29 cellular contexts compared by ENCODE assay signal in the genomic region with DNA sequence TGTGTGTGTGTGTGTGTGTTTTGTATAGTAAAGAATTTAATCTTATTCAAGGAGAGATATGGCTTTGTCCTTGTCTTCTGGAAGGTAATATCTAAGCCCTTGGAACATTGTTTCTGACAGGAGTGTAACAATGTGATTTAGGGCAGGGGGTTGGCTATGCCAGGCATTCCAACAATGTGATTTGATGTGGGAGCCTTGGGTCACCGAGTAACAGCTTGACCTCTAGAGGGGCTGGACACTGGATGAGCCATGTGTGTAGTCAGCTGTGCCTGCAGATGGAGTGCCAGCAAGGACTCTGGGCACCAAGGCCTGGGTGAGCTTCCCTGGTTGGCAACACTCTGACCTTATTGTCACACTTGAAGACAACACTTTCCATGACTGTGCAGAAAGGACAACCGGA.
"Had no signal": no experiment of that assay in that cellular context is flagged by ENCODE, and none has a peak within 500 bp of the region (broad histone marks: within the 10 kb centered on the region; RNA-seq: fewer than 3 reads in every experiment).

No MANE protein-coding gene starts in this region.

- H3K4me3 Mint-ChIP-seq: dendritic cell treated with granulocyte-macrophage colony-stimulating factor and Interleukin-4, amounts not matched to agents 40 ng/mL and 50 ng/mL, for 4 days; endodermal cell; memory B cell; mesothelial cell of epicardium; naive thymus-derived CD4-positive, alpha-beta T cell; nephron; stimulated activated effector memory CD8-positive, alpha-beta T cell treated with anti-CD3 and anti-CD28 coated beads, Interleukin-12 subunit alpha, Interleukin-12 subunit beta, amount 100 ng/mL, for 72 hours; type B pancreatic cell had no signal

- H3K4me3 ChIP-seq: gastrocnemius medialis, lower lobe of right lung, mucosa of descending colon, pancreas, stomach, tibial artery had no signal

- H3K9me3 ChIP-seq: gastrocnemius medialis, lower lobe of right lung, mucosa of descending colon, pancreas, stomach, tibial artery had no signal

- H3K36me3 ChIP-seq: gastrocnemius medialis, lower lobe of right lung, pancreas, stomach, tibial artery had no signal

- H3K9me3 Mint-ChIP-seq: mesothelial cell of epicardium, nephron, type B pancreatic cell had no signal

- DNase-seq: central memory CD4-positive, alpha-beta T cell; effector CD8-positive, alpha-beta T cell; endodermal cell; foreskin fibroblast; gastrocnemius medialis; head of caudate nucleus; kidney; left colon; left ventricle myocardium superior; lower lobe of right lung; mucosa of descending colon; naive thymus-derived CD4-positive, alpha-beta T cell; occipital lobe; pancreas; stimulated activated CD4-positive, alpha-beta T cell treated with anti-CD3 and anti-CD28 coated beads, Interleukin-2, amount 100 ng/mL, for 24 hours; stimulated activated CD4-positive, alpha-beta T cell treated with anti-CD3 and anti-CD28 coated beads, Interleukin-4, amount 100 ng/mL, for 24 hours; stimulated activated naive CD4-positive, alpha-beta T cell treated with Interleukin-2 at 50 U/mL for 16 hours; stomach; tibial artery had no signal

- H3K27ac Mint-ChIP-seq: dendritic cell treated with granulocyte-macrophage colony-stimulating factor and Interleukin-4, amounts not matched to agents 40 ng/mL and 50 ng/mL, for 4 days; endodermal cell; memory B cell; mesothelial cell of epicardium; naive thymus-derived CD4-positive, alpha-beta T cell; nephron; stimulated activated effector memory CD8-positive, alpha-beta T cell treated with anti-CD3 and anti-CD28 coated beads, Interleukin-12 subunit alpha, Interleukin-12 subunit beta, amount 100 ng/mL, for 72 hours; type B pancreatic cell had no signal

- H3K27me3 Mint-ChIP-seq: dendritic cell treated with granulocyte-macrophage colony-stimulating factor and Interleukin-4, amounts not matched to agents 40 ng/mL and 50 ng/mL, for 4 days; memory B cell; type B pancreatic cell had no signal

- ATAC-seq: esophagus mucosa; gastrocnemius medialis; left colon; left ventricle myocardium superior; lower lobe of right lung; mucosa of descending colon; naive thymus-derived CD4-positive, alpha-beta T cell; pancreas; sciatic nerve; stimulated activated effector memory CD8-positive, alpha-beta T cell treated with anti-CD3 and anti-CD28 coated beads, Interleukin-12 subunit alpha, Interleukin-12 subunit beta, amount 100 ng/mL, for 72 hours had no signal

- FAIRE-seq: colon, kidney, pancreas had no signal

- H3K4me1 ChIP-seq: gastrocnemius medialis, lower lobe of right lung, pancreas, stomach, tibial artery had no signal

- H3K36me3 Mint-ChIP-seq: memory B cell; mesothelial cell of epicardium; stimulated activated effector memory CD8-positive, alpha-beta T cell treated with anti-CD3 and anti-CD28 coated beads, Interleukin-12 subunit alpha, Interleukin-12 subunit beta, amount 100 ng/mL, for 72 hours; type B pancreatic cell had no signal

- H3K27ac ChIP-seq: epithelial cell of prostate, gastrocnemius medialis, lower lobe of right lung, pancreas, stomach, tibial artery had no signal

- H3K4me1 Mint-ChIP-seq: endodermal cell; memory B cell; mesothelial cell of epicardium; naive thymus-derived CD4-positive, alpha-beta T cell; stimulated activated effector memory CD8-positive, alpha-beta T cell treated with anti-CD3 and anti-CD28 coated beads, Interleukin-12 subunit alpha, Interleukin-12 subunit beta, amount 100 ng/mL, for 72 hours had no signal

- H3K27me3 ChIP-seq: gastrocnemius medialis, pancreas, stomach, tibial artery had no signal
